In genomic region chr1:1778827-1779675, GRCh38 we compare ENCODE assay signal across 8 cellular contexts. TPM values are rescaled to one million over a fixed set of nuclear protein-coding genes. Genes with fewer than 3 reads are reported as not detected.
A peak's percentile ranks its signal among the peaks of the same experiment; 100 is the strongest.
DNase-seq lines count a peak whose midpoint lies in the region; ATAC-seq and TF ChIP-seq lines count a peak whose summit lies in the region.

No MANE protein-coding gene starts in this region.

- no peak for TF ChIP-seq EP300 in suprapubic skin (IDR thresholded peaks at IDR 0.05)

- TF ChIP-seq CTCF in fibroblast of mammary gland (conservative IDR thresholded peaks at IDR 0.05; ENCODE audit: control insufficient read depth, insufficient read depth, low read depth, low read length) (no peak), neutrophil (IDR thresholded peaks at IDR 0.05) (peak; percentile 78), suprapubic skin (IDR thresholded peaks at IDR 0.05) (no peak)

- DNase-seq in C1 segment of cervical spinal cord (lab: John Stamatoyannopoulos, UW) (peak in 9 of 14 donors; percentile 22 to 56 (median 35)), NOMO-1 treated with DMSO at 0.1 percent for 48 hours (lab: John Stamatoyannopoulos, UW; ENCODE audit: unreplicated experiment) (peak; percentile 92), activated T-cell treated with anti-CD3 and anti-CD28 coated beads for 48 hours (ENCODE audit: low read depth) (peak; percentile 71), fibroblast of mammary gland (ENCODE audit: low read depth) (no peak), suprapubic skin (ENCODE audit: low spot score in 2 of 2) (peak; percentile 89 to 90)

- H3K36me3 ChIP-seq in neutrophil (peaks cover 31% of the 10 kb centered on the region), suprapubic skin (no peaks in the 10 kb centered on the region)

- H3K27ac ChIP-seq in neutrophil: peak overlapping the region; percentile 99
- H3K27ac ChIP-seq in suprapubic skin: peak overlapping the region; percentile 96

- WGBS in suprapubic skin: 77% methylated on average over 10 of the region's 54 CpGs

- H3K4me1 ChIP-seq in neutrophil (ENCODE audit: control insufficient read depth in 1 of 2, insufficient read depth in 1 of 2, low read depth in 1 of 2, low read length in 1 of 2) (peaks cover 81 to 83% of the 10 kb centered on the region in 2 experiments), suprapubic skin (peaks cover 83% of the 10 kb centered on the region)

- H3K4me3 ChIP-seq in fibroblast of mammary gland (ENCODE audit: control insufficient read depth, low read depth, low read length): peak overlapping the region; percentile 17
- peak overlapping the region; percentile 79 to 100 for H3K4me3 ChIP-seq in neutrophil (ENCODE audit: low read depth in 1 of 2, low read length in 1 of 2)
- H3K4me3 ChIP-seq in suprapubic skin: peak overlapping the region; percentile 90

- ATAC-seq in GM19023 (IDR thresholded peaks at IDR 0.05; ENCODE audit: unreplicated experiment) (peak; percentile 73), HG03175 (IDR thresholded peaks at IDR 0.05; ENCODE audit: unreplicated experiment) (peak; percentile 71)

- TF ChIP-seq POLR2A in suprapubic skin (IDR thresholded peaks at IDR 0.05): no peak

- no peaks in the 10 kb centered on the region for H3K27me3 ChIP-seq in neutrophil
- no peaks in the 10 kb centered on the region for H3K27me3 ChIP-seq in suprapubic skin

- no peaks in the 10 kb centered on the region for H3K9me3 ChIP-seq in neutrophil
- H3K9me3 ChIP-seq in suprapubic skin: no peaks in the 10 kb centered on the region

RNA-seq across cellular contexts. Expression of gene NADK, which starts 0.8 kb away (rescaled TPM):
- total RNA-seq in suprapubic skin: 10 to 100 TPM; 55.5 to 78.3 (median 64.1) TPM

RNA-seq across cellular contexts. Expression of gene CDK11A, which starts 54.9 kb away (rescaled TPM):
- total RNA-seq in suprapubic skin: 100 to 1,000 TPM in 1 of 4 donors, 10 to 100 TPM in 3; 23.6 to 136 (median 53.4) TPM

Comparison
In these comparisons a context has a peak if more than half of its experiments do, and no peak if none do; other contexts are left out.
1. H3K4me3 ChIP-seq: peak in every context shown above with its lines; median percentile 90 in suprapubic skin; 90 in neutrophil; 17 in fibroblast of mammary gland.